ENCODE assay signal across 8 cellular contexts in genomic region chr1:117664314-117664713, GRCh38. TPM values are rescaled to one million over a fixed set of nuclear protein-coding genes. Genes with fewer than 3 reads are reported as not detected.
DNase-seq lines count a peak whose midpoint lies in the region; ATAC-seq lines count a peak whose summit lies in the region.

No MANE protein-coding gene starts in this region.

- DNase-seq in T-helper 9 cell (peak; percentile 28), cerebellum (ENCODE audit: low spot score) (no peak), GDM1 (lab: John Stamatoyannopoulos, UW) (no peak), COR-L47 (lab: John Stamatoyannopoulos, UW) (no peak), COLO829 (ENCODE audit: low spot score) (no peak)

- H3K4me1 ChIP-seq in mucosa of rectum (ENCODE audit: control insufficient read depth in 2 of 2, insufficient read depth in 2 of 2, low read length in 2 of 2) = peaks cover 4 to 17% of the 10 kb centered on the region in 2 donors

- H3K4me3 ChIP-seq in mucosa of rectum (ENCODE audit: low read length in 2 of 2) = no peak overlapping the region

- no peak overlapping the region for H3K9ac ChIP-seq in mucosa of rectum (ENCODE audit: low read depth in 1 of 2, low read length in 2 of 2)

- peak overlapping the region; percentile 60 to 81 for H3K27ac ChIP-seq in mucosa of rectum (ENCODE audit: low read depth in 2 of 2, low read length in 2 of 2)

- H3K36me3 ChIP-seq in mucosa of rectum (ENCODE audit: control insufficient read depth in 2 of 2, insufficient read depth in 2 of 2, low read length in 2 of 2) = no peaks in the 10 kb centered on the region

- H3K9me3 ChIP-seq in mucosa of rectum (ENCODE audit: control insufficient read depth in 2 of 2, low read length in 2 of 2) = no peaks in the 10 kb centered on the region

- peak; percentile 95 for ATAC-seq in GM19025 (IDR thresholded peaks at IDR 0.05; ENCODE audit: low read depth, unreplicated experiment)
- ATAC-seq in HG02973 (IDR thresholded peaks at IDR 0.05; ENCODE audit: unreplicated experiment) = peak; percentile 98

- no peaks in the 10 kb centered on the region for H3K27me3 ChIP-seq in mucosa of rectum (ENCODE audit: control insufficient read depth in 2 of 2, insufficient read depth in 2 of 2, low read length in 2 of 2)

RNA-seq across cellular contexts. Expression of gene TENT5C, which starts 58.5 kb away (rescaled TPM):
- 6.2 TPM for total RNA-seq in cerebellum
